ENCODE assay signal across 17 cellular contexts in the genomic region with DNA sequence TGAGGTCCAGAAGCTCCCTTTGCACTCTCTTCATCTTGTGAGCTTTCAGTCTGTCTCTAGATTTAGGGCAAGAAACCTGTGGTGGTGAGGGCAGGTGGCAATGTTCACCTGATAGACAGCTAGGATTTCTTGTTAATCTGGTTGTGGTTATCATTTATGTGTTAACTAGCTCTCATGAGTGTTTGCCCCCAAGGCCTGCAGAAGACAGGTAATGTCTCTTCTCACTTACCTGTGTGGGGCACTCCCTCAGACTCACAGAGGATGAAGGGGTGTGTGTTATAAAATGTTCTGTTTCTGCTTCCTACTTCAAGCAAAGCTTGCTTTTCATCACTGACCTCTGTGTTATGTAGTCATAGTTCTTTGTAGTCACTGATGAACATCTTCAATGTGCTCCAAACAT. TPM values are rescaled to one million over a fixed set of nuclear protein-coding genes. Genes with fewer than 3 reads are reported as not detected.
DNase-seq lines count a peak whose midpoint lies in the region; ATAC-seq, FAIRE-seq and TF ChIP-seq lines count a peak whose summit lies in the region.
"Had no signal": no experiment of that assay in that cellular context is flagged by ENCODE, and none has a peak within 500 bp of the region (broad histone marks: within the 10 kb centered on the region; RNA-seq: fewer than 3 reads in every experiment).

No MANE protein-coding gene starts in this region.

- H4K5ac ChIP-seq in H9 (ENCODE audit: insufficient read length, low read depth, low read length), result no peak overlapping the region

- H3K36me3 Mint-ChIP-seq in H9 (ENCODE audit: insufficient read depth in 1 of 3, low read depth in 3 of 3) (no peaks in the 10 kb centered on the region; a peak in 2 of 7 replicates), progenitor cell of endocrine pancreas (ENCODE audit: insufficient read depth) (no peaks in the 10 kb centered on the region)

- POLR2A ChIA-PET in SK-N-SH (lab: Yijun Ruan, JAX), result no interaction called here

- no peaks in the 10 kb centered on the region for H3K79me2 ChIP-seq in H9 (ENCODE audit: insufficient read depth, low read length)
- no peaks in the 10 kb centered on the region for H3K79me2 ChIP-seq in SK-N-SH (ENCODE audit: insufficient read depth)

- peak overlapping the region; percentile 64 for H4K91ac ChIP-seq in H9 (ENCODE audit: insufficient read length, low read depth, low read length)

- no peak overlapping the region for H4K8ac ChIP-seq in H9 (replicated peaks; ENCODE audit: insufficient read length, low read depth, low read length)

- H3K56ac ChIP-seq in H9 (ENCODE audit: insufficient read length, low read depth, low read length), result no peak overlapping the region

- H3K18ac ChIP-seq in H9 (ENCODE audit: insufficient read length, low read depth, low read length), result no peak overlapping the region

- H2AFZ ChIP-seq in H9 (ENCODE audit: low read length), result no peak overlapping the region
- H2AFZ ChIP-seq in SK-N-SH (ENCODE audit: low read depth), result no peak overlapping the region
- H2AFZ ChIP-seq: GM23338 had no signal

- no peak for TF ChIP-seq RAD21 in SK-N-SH (IDR thresholded peaks at IDR 0.05; ENCODE audit: low read length)

- CTCF ChIA-PET in SK-N-SH (lab: Yijun Ruan, JAX), result no interaction called here

- no peak overlapping the region for H2BK120ac ChIP-seq in H9 (ENCODE audit: low read depth, low read length, poor library complexity, severe bottlenecking)

- no peak overlapping the region for H2BK15ac ChIP-seq in H9 (ENCODE audit: low read depth, low read length)

- peaks cover 0 to 5% of the 10 kb centered on the region in 2 experiments; a peak in 2 of 5 replicates for H3K9me3 Mint-ChIP-seq in H9
- H3K9me3 Mint-ChIP-seq in progenitor cell of endocrine pancreas (ENCODE audit: low read depth), result peaks cover 10% of the 10 kb centered on the region
- H3K9me3 Mint-ChIP-seq: GM23338 had no signal

- no peak overlapping the region for H2BK12ac ChIP-seq in H9 (ENCODE audit: insufficient read length, low read depth, low read length)

- H3K4me3 Mint-ChIP-seq in H9 (no peak overlapping the region), progenitor cell of endocrine pancreas (ENCODE audit: low read depth) (no peak overlapping the region)
- H3K4me3 Mint-ChIP-seq: CD4-positive, alpha-beta T cell; GM23338 had no signal

- no peak overlapping the region for H2BK5ac ChIP-seq in H9 (ENCODE audit: insufficient read length, low read length)

- no peaks in the 10 kb centered on the region; the same call in 1 of the 2 replicates for H3K4me1 ChIP-seq in H9 (ENCODE audit: insufficient read depth, low read length)
- H3K4me1 ChIP-seq in foreskin keratinocyte, result no peaks in the 10 kb centered on the region
- H3K4me1 ChIP-seq in SK-N-SH (ENCODE audit: control insufficient read depth in 1 of 2, insufficient read depth in 2 of 2, low read depth in 1 of 2, low read length in 1 of 2), result no peaks in the 10 kb centered on the region

- H3K9ac ChIP-seq in H9 (ENCODE audit: extremely low read depth, insufficient read length, low read length) (no peak overlapping the region), SK-N-SH (no peak overlapping the region)
- H3K9ac ChIP-seq: BLaER1 treated with 17β-estradiol and CSF1 and Interleukin-3, amounts not matched to agents 10 nM and 100 nM had no signal

- H2BK20ac ChIP-seq in H9 (ENCODE audit: low read depth, low read length, poor library complexity, severe bottlenecking), result no peak overlapping the region

- TF ChIP-seq CTCF in H9 (conservative IDR thresholded peaks at IDR 0.05), result no peak
- no peak for TF ChIP-seq CTCF in bronchial epithelial cell (IDR thresholded peaks at IDR 0.05; ENCODE audit: insufficient read depth, low read length, severe bottlenecking)
- no peak for TF ChIP-seq CTCF in foreskin keratinocyte (conservative IDR thresholded peaks at IDR 0.05)
- no peak for TF ChIP-seq CTCF in progenitor cell of endocrine pancreas (IDR thresholded peaks at IDR 0.05; ENCODE audit: unreplicated experiment)
- TF ChIP-seq CTCF in SK-N-SH (IDR thresholded peaks at IDR 0.05), result no peak

- ATAC-seq in foreskin keratinocyte, result peak; percentile 70
- no peak for ATAC-seq in HG02763 (IDR thresholded peaks at IDR 0.05; ENCODE audit: unreplicated experiment)
- ATAC-seq: GM23338 had no signal

- no peaks in the 10 kb centered on the region for H4K20me1 ChIP-seq in H9 (ENCODE audit: control insufficient read depth, insufficient read depth, insufficient read length)
- H4K20me1 ChIP-seq in SK-N-SH (ENCODE audit: insufficient read depth), result no peaks in the 10 kb centered on the region
- H4K20me1 ChIP-seq: BLaER1 treated with 17β-estradiol and CSF1 and Interleukin-3, amounts not matched to agents 10 nM and 100 nM had no signal

- no peaks in the 10 kb centered on the region for H3K23me2 ChIP-seq in H9 (ENCODE audit: insufficient read length, low read depth, low read length, poor library complexity, severe bottlenecking)

- H3K9me3 ChIP-seq in H9 (ENCODE audit: control insufficient read depth, low read depth, low read length), result no peaks in the 10 kb centered on the region
- H3K9me3 ChIP-seq in SK-N-SH, result no peaks in the 10 kb centered on the region
- H3K9me3 ChIP-seq: HAP-1 had no signal

- H2AK5ac ChIP-seq in H9 (ENCODE audit: insufficient read length, low read length), result no peak overlapping the region

- DNase-seq in H9, result no peak
- DNase-seq in bronchial epithelial cell (ENCODE audit: low read depth), result peak; percentile 39
- DNase-seq in foreskin keratinocyte, result peak in 1 of 2 donors; percentile 47
- DNase-seq in progenitor cell of endocrine pancreas (ENCODE audit: low spot score, unreplicated experiment), result no peak
- no peak for DNase-seq in NOMO-1 (lab: John Stamatoyannopoulos, UW; ENCODE audit: unreplicated experiment in 2 of 2)
- DNase-seq in SK-N-SH, result no peak
- no peak for DNase-seq in nucleus accumbens (lab: John Stamatoyannopoulos, UW)
- DNase-seq: ACHN; Calu3; CD4-positive, alpha-beta T cell; DMS79 treated with DMSO at 0.1 percent for 48 hours had no signal

- H3K9me2 ChIP-seq in SK-N-SH, result no peaks in the 10 kb centered on the region

- H3K27ac Mint-ChIP-seq in H9, result no peak overlapping the region
- peak overlapping the region; percentile 30 for H3K27ac Mint-ChIP-seq in progenitor cell of endocrine pancreas
- H3K27ac Mint-ChIP-seq: CD4-positive, alpha-beta T cell had no signal

- no peak overlapping the region for H3K27ac ChIP-seq in H9 (ENCODE audit: insufficient read length, low read depth, low read length)
- no peak overlapping the region for H3K27ac ChIP-seq in foreskin keratinocyte
- H3K27ac ChIP-seq in SK-N-SH (ENCODE audit: low read depth in 2 of 2, low read length in 1 of 2), result no peak overlapping the region
- H3K27ac ChIP-seq: BLaER1 treated with 17β-estradiol and CSF1 and Interleukin-3, amounts not matched to agents 10 nM and 100 nM had no signal

- H3K4ac ChIP-seq in H9 (ENCODE audit: low read depth, low read length), result no peak overlapping the region

- no peaks in the 10 kb centered on the region for H3K27me3 Mint-ChIP-seq in H9 (ENCODE audit: low read depth)
- H3K27me3 Mint-ChIP-seq in progenitor cell of endocrine pancreas, result no peaks in the 10 kb centered on the region
- H3K27me3 Mint-ChIP-seq: CD4-positive, alpha-beta T cell had no signal

- no peak overlapping the region for H3K14ac ChIP-seq in H9 (ENCODE audit: insufficient read depth, low read length)

- no peaks in the 10 kb centered on the region for H3K27me3 ChIP-seq in H9 (ENCODE audit: insufficient read depth, low read length)
- H3K27me3 ChIP-seq in bronchial epithelial cell (ENCODE audit: control insufficient read depth, insufficient read depth, low read length), result no peaks in the 10 kb centered on the region
- H3K27me3 ChIP-seq in foreskin keratinocyte, result no peaks in the 10 kb centered on the region
- no peaks in the 10 kb centered on the region for H3K27me3 ChIP-seq in SK-N-SH (ENCODE audit: insufficient read depth)
- H3K27me3 ChIP-seq: BLaER1 treated with 17β-estradiol and CSF1 and Interleukin-3, amounts not matched to agents 10 nM and 100 nM had no signal

- H3K4me2 ChIP-seq in H9 (ENCODE audit: insufficient read depth, insufficient read length, low read length) (no peak overlapping the region), SK-N-SH (no peak overlapping the region)
- H3K4me2 ChIP-seq: BLaER1 treated with 17β-estradiol and CSF1 and Interleukin-3, amounts not matched to agents 10 nM and 100 nM; GM23338 had no signal

- H3T11ph ChIP-seq in H9 (ENCODE audit: low read length), result no peak overlapping the region

- TF ChIP-seq EP300 in SK-N-SH (IDR thresholded peaks at IDR 0.05; ENCODE audit: borderline replicate concordance in 1 of 2, low read depth in 1 of 2, low read length in 1 of 2), result no peak

- H3K23ac ChIP-seq in H9 (ENCODE audit: insufficient read length, low read depth, low read length), result no peak overlapping the region

- H3K79me1 ChIP-seq in H9 (ENCODE audit: insufficient read depth, low read depth, low read length, poor library complexity, severe bottlenecking), result no peaks in the 10 kb centered on the region

- FAIRE-seq in bronchial epithelial cell (lab: Jason Lieb, UNC), result no peak
- FAIRE-seq: G401.6, GM12891 had no signal

- H3F3A ChIP-seq in SK-N-SH (replicated peaks; ENCODE audit: insufficient read depth), result peaks cover 4% of the 10 kb centered on the region

- H3K36me3 ChIP-seq in bronchial epithelial cell (ENCODE audit: control insufficient read depth, insufficient read depth, low read length), result no peaks in the 10 kb centered on the region
- H3K36me3 ChIP-seq in SK-N-SH (replicated peaks in 1 of 2; ENCODE audit: control insufficient read depth in 1 of 2, insufficient read depth in 2 of 2, low read length in 1 of 2), result no peaks in the 10 kb centered on the region
- H3K36me3 ChIP-seq: BLaER1 treated with 17β-estradiol and CSF1 and Interleukin-3, amounts not matched to agents 10 nM and 100 nM; HAP-1 had no signal

- H3K4me3 ChIP-seq in bronchial epithelial cell (ENCODE audit: low read depth, low read length) (no peak overlapping the region), SK-N-SH (ENCODE audit: low read depth in 2 of 2, low read length in 1 of 2) (no peak overlapping the region)
- H3K4me3 ChIP-seq: BLaER1 treated with 17β-estradiol and CSF1 and Interleukin-3, amounts not matched to agents 10 nM and 100 nM; GM23338; HAP-1 had no signal

- peaks cover 35 to 38% of the 10 kb centered on the region in 2 experiments for H3K4me1 Mint-ChIP-seq in H9
- H3K4me1 Mint-ChIP-seq in progenitor cell of endocrine pancreas (ENCODE audit: low read depth), result peaks cover 4% of the 10 kb centered on the region

TF ChIP-seq in SK-N-SH, 30 proteins besides CTCF, POLR2A, EP300 and RAD21 (continues in another document):
- no peak for TF ChIP-seq YY1 (IDR thresholded peaks at IDR 0.05; ENCODE audit: low read depth)
- no peak for TF ChIP-seq ELF1 (IDR thresholded peaks at IDR 0.05)
- no peak for TF ChIP-seq FOXM1 (IDR thresholded peaks at IDR 0.05; ENCODE audit: low read depth)

RNA-seq across cellular contexts. Expression of gene EGF, which starts 17.8 kb away (rescaled TPM):
- total RNA-seq in H9 (2021) (1.1 and 1.5 TPM in 2 replicates), bronchial epithelial cell (0.51 and 1.1 TPM in 2 replicates), foreskin keratinocyte (0.60 and 1.1 TPM in 2 replicates), progenitor cell of endocrine pancreas (0.36 and 0.47 TPM in 2 replicates)
- polyA plus RNA-seq in foreskin keratinocyte (0.08 and 0.30 TPM in 2 replicates), SK-N-SH (2012; rRNA removed) (0.89 and 2.4 TPM in 2 replicates)
- 1.5 and 2.1 TPM in 2 replicates for polyA plus RNA-seq in SK-N-SH (2012; cell fraction: cytosol; rRNA removed)
- polyA plus RNA-seq in SK-N-SH (2012; cell fraction: nucleus; rRNA removed), result 1.3 and 2.8 TPM in 2 replicates
- total RNA-seq: CD4-positive, alpha-beta T cell had no signal
